ENCODE assay signal across 25 cellular contexts in the genomic region with DNA sequence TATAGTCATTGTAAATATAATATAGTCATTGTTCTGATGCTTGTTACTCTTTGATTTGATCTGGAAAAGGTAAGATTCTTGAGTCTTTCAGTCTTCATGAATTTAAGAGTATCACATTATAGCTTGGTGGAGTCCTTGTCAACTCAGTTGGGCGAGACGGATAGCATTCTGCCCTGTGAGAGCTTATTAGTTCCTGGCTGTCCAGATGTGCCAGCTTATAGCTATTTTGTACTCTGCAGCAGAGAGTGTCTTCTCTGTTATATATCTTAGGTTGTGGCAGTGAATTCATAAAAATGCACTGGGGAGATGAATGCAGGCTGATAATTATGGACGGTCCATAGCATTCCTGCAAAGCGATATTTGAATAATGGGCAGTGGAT. TPM values are rescaled to one million over a fixed set of nuclear protein-coding genes. Genes with fewer than 3 reads are reported as not detected.
DNase-seq lines count a peak whose midpoint lies in the region; ATAC-seq and TF ChIP-seq lines count a peak whose summit lies in the region.
"Had no signal": no experiment of that assay in that cellular context is flagged by ENCODE, and none has a peak within 500 bp of the region (broad histone marks: within the 10 kb centered on the region; RNA-seq: fewer than 3 reads in every experiment).

No MANE protein-coding gene starts in this region.

- TF ChIP-seq CTCF in IMR-90 (conservative IDR thresholded peaks at IDR 0.05; ENCODE audit: low read depth, low read length) = no peak

- no peak overlapping the region for H3K4ac ChIP-seq in IMR-90 (ENCODE audit: low read depth, low read length)

- H3K27me3 ChIP-seq in IMR-90 (ENCODE audit: control insufficient read depth, insufficient read depth, low read length) = no peaks in the 10 kb centered on the region
- H3K27me3 ChIP-seq: BE2C had no signal

- no peak overlapping the region for H3K4me3 Mint-ChIP-seq in stimulated activated naive CD8-positive, alpha-beta T cell treated with anti-CD3 and anti-CD28 coated beads, Interleukin-15, Interleukin-2, amounts not matched to agents 100 ng/mL and 50 ng/mL, for 24 hours
- H3K4me3 Mint-ChIP-seq in central memory CD8-positive, alpha-beta T cell = no peak overlapping the region

- no peak overlapping the region for H4K8ac ChIP-seq in IMR-90 (ENCODE audit: low read depth in 2 of 2, low read length in 2 of 2)

- H3K79me1 ChIP-seq in IMR-90 (ENCODE audit: low read depth in 1 of 2, low read length in 2 of 2) = peaks cover 36 to 69% of the 10 kb centered on the region in 2 experiments; a peak in 3 of 4 replicates

- peak overlapping the region; percentile 30; the same call in 1 of the 2 replicates for H3K27ac ChIP-seq in IMR-90 (ENCODE audit: insufficient read depth, low read length)
- H3K27ac ChIP-seq: SK-N-MC had no signal

- no peak overlapping the region for H2AK9ac ChIP-seq in IMR-90 (replicated peaks; ENCODE audit: low read depth, low read length, poor library complexity)

- no peak overlapping the region for H4K91ac ChIP-seq in IMR-90 (ENCODE audit: insufficient read depth, low read depth, low read length)

- 87% methylated on average over 3 of the region's 4 CpGs; no CpG with 5 or more reads in 1 of the 2 experiments for WGBS in IMR-90 (ENCODE audit: extremely low coverage in 2 of 2, insufficient read length in 1 of 2), 2 experiments

- dilution Hi-C loops in IMR-90 (cut with HindIII; ENCODE audit: low sequenced_read_pairs, unreplicated experiment) = no loop called here

- H2BK5ac ChIP-seq in IMR-90 (ENCODE audit: low read depth, low read length, poor library complexity, severe bottlenecking) = no peak overlapping the region

- no peak for TF ChIP-seq POLR2A in IMR-90 (IDR thresholded peaks at IDR 0.05; ENCODE audit: low read depth, low read length)

- H3K9me3 Mint-ChIP-seq in stimulated activated naive CD8-positive, alpha-beta T cell treated with anti-CD3 and anti-CD28 coated beads, Interleukin-15, Interleukin-2, amounts not matched to agents 100 ng/mL and 50 ng/mL, for 24 hours = no peaks in the 10 kb centered on the region
- no peaks in the 10 kb centered on the region for H3K9me3 Mint-ChIP-seq in central memory CD8-positive, alpha-beta T cell

- H3K27ac Mint-ChIP-seq in stimulated activated naive CD8-positive, alpha-beta T cell treated with anti-CD3 and anti-CD28 coated beads, Interleukin-15, Interleukin-2, amounts not matched to agents 100 ng/mL and 50 ng/mL, for 24 hours = peak overlapping the region; percentile 26
- H3K27ac Mint-ChIP-seq in central memory CD8-positive, alpha-beta T cell (ENCODE audit: low read depth) = peak overlapping the region; percentile 22

- CTCF ChIA-PET in IMR-90 (lab: Yijun Ruan, JAX) = interaction anchor here (0.9 to 1.0 kb wide), 2 partner anchors 12 to 31 kb away, joined by 3 read pairs; no protein-coding TSS in a partner anchor

- no peak overlapping the region for H3K4me3 ChIP-seq in IMR-90 (ENCODE audit: insufficient read depth, low read depth, low read length)
- H3K4me3 ChIP-seq: K562, SK-N-MC had no signal

- in situ Hi-C loops in IMR-90 (cut with MboI; ENCODE audit: low sequenced_read_pairs) = no loop called here

- peaks cover 24% of the 10 kb centered on the region for H3K4me1 ChIP-seq in IMR-90 (ENCODE audit: control insufficient read depth, insufficient read depth, low read length)
- H3K4me1 ChIP-seq: Caco-2 had no signal

- H3K4me1 Mint-ChIP-seq in stimulated activated naive CD8-positive, alpha-beta T cell treated with anti-CD3 and anti-CD28 coated beads, Interleukin-15, Interleukin-2, amounts not matched to agents 100 ng/mL and 50 ng/mL, for 24 hours (ENCODE audit: low read depth) = peaks cover 17% of the 10 kb centered on the region
- H3K4me1 Mint-ChIP-seq in central memory CD8-positive, alpha-beta T cell = peaks cover 34% of the 10 kb centered on the region

- intact Hi-C loops in IMR-90 (cut with micrococcal nuclease) = no loop called here

- POLR2A ChIA-PET in IMR-90 (lab: Charles Lee; ENCODE audit: unreplicated experiment) = no interaction called here

- DNase-seq in stimulated activated naive CD8-positive, alpha-beta T cell treated with anti-CD3 and anti-CD28 coated beads, Interleukin-15, Interleukin-2, amounts not matched to agents 100 U/mL and 50 U/mL, for 24 hours = no peak
- DNase-seq in IMR-90 (no peak), DMS79 (lab: John Stamatoyannopoulos, UW) (no peak), GDM1 (lab: John Stamatoyannopoulos, UW) (no peak)
- no peak for DNase-seq in central memory CD8-positive, alpha-beta T cell (ENCODE audit: low spot score in 2 of 2)
- DNase-seq: BE2C, Caco-2, EL, GF-D8, Kasumi-1, MV-4-11, NCI-H1105, NCI-H1436 treated with DMSO at 0.1 percent for 48 hours, NCI-H187 treated with DMSO at 0.1 percent for 48 hours, NCI-H446, NCI-H524 treated with DMSO at 0.1 percent for 48 hours, NCI-H774, SIG-M5 had no signal

- H2BK120ac ChIP-seq in IMR-90 (ENCODE audit: low read depth, low read length) = no peak overlapping the region

- H2AK5ac ChIP-seq in IMR-90 (ENCODE audit: low read depth, low read length) = no peak overlapping the region

- no peak for ATAC-seq in stimulated activated naive CD8-positive, alpha-beta T cell treated with anti-CD3 and anti-CD28 coated beads, Interleukin-15, Interleukin-2, amounts not matched to agents 100 U/mL and 50 U/mL, for 24 hours
- ATAC-seq in IMR-90 (ENCODE audit: low read depth) (no peak), HG02642 (IDR thresholded peaks at IDR 0.05; ENCODE audit: poor library complexity, unreplicated experiment) (no peak)
- ATAC-seq in central memory CD8-positive, alpha-beta T cell (replicated peaks; ENCODE audit: extremely low read depth, poor library complexity, severe bottlenecking) = no peak
- ATAC-seq: HCT116, HepG2, K562 had no signal

- no peaks in the 10 kb centered on the region for H4K20me1 ChIP-seq in IMR-90 (ENCODE audit: insufficient read depth, low read length)

- H2BK15ac ChIP-seq in IMR-90 (ENCODE audit: low read depth, low read length) = no peak overlapping the region

- H3K9me1 ChIP-seq in IMR-90 (ENCODE audit: insufficient read depth, low read length) = peaks cover 17% of the 10 kb centered on the region

- no peak overlapping the region for H3K18ac ChIP-seq in IMR-90 (ENCODE audit: low read depth, low read length)

- no peak overlapping the region for H3K4me2 ChIP-seq in IMR-90 (ENCODE audit: low read depth, low read length)

- no peak for TF ChIP-seq RAD21 in IMR-90 (IDR thresholded peaks at IDR 0.05; ENCODE audit: low read length)

- no peak overlapping the region for H3K14ac ChIP-seq in IMR-90 (replicated peaks; ENCODE audit: low read depth, low read length)

- H2AFZ ChIP-seq in IMR-90 (replicated peaks; ENCODE audit: low read length, poor library complexity) = no peak overlapping the region

- peaks cover 55% of the 10 kb centered on the region for H3K36me3 ChIP-seq in IMR-90 (ENCODE audit: control insufficient read depth, insufficient read depth, low read length)

- H4K5ac ChIP-seq in IMR-90 (ENCODE audit: low read depth, low read length) = no peak overlapping the region

- no peak overlapping the region for H3K9ac ChIP-seq in IMR-90 (ENCODE audit: low read depth, low read length)

- H3K56ac ChIP-seq in IMR-90 (ENCODE audit: extremely low read depth, insufficient read depth, low read length) = no peak overlapping the region

- no TSS peak for BruUV-seq in IMR-90 (replicated peaks; lab: Mats Ljungman, UMichigan)

- no peak overlapping the region for H3K23ac ChIP-seq in IMR-90 (ENCODE audit: low read depth, low read length)

- no peaks in the 10 kb centered on the region for H3K9me3 ChIP-seq in IMR-90 (ENCODE audit: control insufficient read depth, insufficient read depth, low read length)
- H3K9me3 ChIP-seq: BE2C, Caco-2 had no signal

- no peaks in the 10 kb centered on the region for H3K27me3 Mint-ChIP-seq in stimulated activated naive CD8-positive, alpha-beta T cell treated with anti-CD3 and anti-CD28 coated beads, Interleukin-15, Interleukin-2, amounts not matched to agents 100 ng/mL and 50 ng/mL, for 24 hours
- no peaks in the 10 kb centered on the region for H3K27me3 Mint-ChIP-seq in central memory CD8-positive, alpha-beta T cell

- peaks cover 78% of the 10 kb centered on the region for H3K36me3 Mint-ChIP-seq in stimulated activated naive CD8-positive, alpha-beta T cell treated with anti-CD3 and anti-CD28 coated beads, Interleukin-15, Interleukin-2, amounts not matched to agents 100 ng/mL and 50 ng/mL, for 24 hours (ENCODE audit: low read depth)
- H3K36me3 Mint-ChIP-seq in central memory CD8-positive, alpha-beta T cell (ENCODE audit: insufficient read depth) = peaks cover 57% of the 10 kb centered on the region

- no peak overlapping the region for H2BK20ac ChIP-seq in IMR-90 (ENCODE audit: low read depth, low read length)

TF ChIP-seq in IMR-90, 13 proteins besides CTCF, POLR2A, EP300 and RAD21:
- no peak for TF ChIP-seq BHLHE40 (IDR thresholded peaks at IDR 0.05; ENCODE audit: low read depth, low read length)

RNA-seq across cellular contexts. Expression of a gene that starts 51.0 kb away (rescaled TPM):
- total RNA-seq in IMR-90 (2012; rRNA removed) = 35.0 and 37.5 TPM in 2 replicates
- polyA plus RNA-seq in IMR-90 (2012; rRNA removed) = 21.3 and 23.1 TPM in 2 replicates
- 17.6 and 30.1 TPM in 2 replicates for polyA plus RNA-seq in IMR-90 (2012; cell fraction: cytosol; rRNA removed)
- polyA plus RNA-seq in IMR-90 (2012; cell fraction: nucleus; rRNA removed; ENCODE audit: low replicate concordance) = 26.7 and 30.7 TPM in 2 replicates
- total RNA-seq: HT1080 had no signal
